9 cellular contexts compared by ENCODE assay signal in genomic region chr11:68099057-68099456, GRCh38. TPM values are rescaled to one million over a fixed set of nuclear protein-coding genes. Genes with fewer than 3 reads are reported as not detected.
DNase-seq lines count a peak whose midpoint lies in the region; FAIRE-seq and TF ChIP-seq lines count a peak whose summit lies in the region.
"Had no signal": no experiment of that assay in that cellular context is flagged by ENCODE, and none has a peak within 500 bp of the region (broad histone marks: within the 10 kb centered on the region; RNA-seq: fewer than 3 reads in every experiment).

No MANE protein-coding gene starts in this region.

- H3K27me3 ChIP-seq in endodermal cell (ENCODE audit: control insufficient read depth, insufficient read depth, low read length, poor library complexity, severe bottlenecking) (no peaks in the 10 kb centered on the region), prostate gland (replicated peaks; ENCODE audit: insufficient read depth) (no peaks in the 10 kb centered on the region)

- intact Hi-C loops in Calu3 (cut with micrococcal nuclease; ENCODE audit: unreplicated experiment) (no loop called here), prostate gland (cut with DNase I) (no loop called here)

- H3K36me3 ChIP-seq in endodermal cell (ENCODE audit: control insufficient read depth, insufficient read depth, low read length), result peaks cover 12% of the 10 kb centered on the region
- H3K36me3 ChIP-seq in prostate gland, result no peaks in the 10 kb centered on the region

- no peak for DNase-seq in Calu3
- DNase-seq in NAMALWA (ENCODE audit: low spot score), result peak; percentile 45
- no peak for DNase-seq in endodermal cell
- DNase-seq in prostate gland (ENCODE audit: low spot score), result no peak
- no peak for DNase-seq in urothelium cell line (ENCODE audit: low spot score)
- no peak for DNase-seq in AML-193 (lab: John Stamatoyannopoulos, UW)
- no peak for DNase-seq in NCI-H2196 treated with DMSO at 0.1 percent for 48 hours (lab: John Stamatoyannopoulos, UW; ENCODE audit: unreplicated experiment)
- no peak for DNase-seq in stimulated activated naive CD4-positive, alpha-beta T cell treated with Interleukin-2 at 50 U/mL for 16 hours (lab: John Stamatoyannopoulos, UW)

- no peak for FAIRE-seq in urothelium cell line (lab: Jason Lieb, UNC)

- peaks cover 8% of the 10 kb centered on the region for H3K9me3 ChIP-seq in endodermal cell (ENCODE audit: control insufficient read depth, low read length)
- H3K9me3 ChIP-seq in prostate gland, result no peaks in the 10 kb centered on the region
- H3K9me3 ChIP-seq: SK-N-SH had no signal

- H3K4me3 Mint-ChIP-seq in Calu3 (ENCODE audit: low read depth, unreplicated experiment) (peak overlapping the region; percentile 43), endodermal cell (no peak overlapping the region)

- TF ChIP-seq CTCF in Calu3 (IDR thresholded peaks at IDR 0.05; ENCODE audit: unreplicated experiment) (no peak), endodermal cell (conservative IDR thresholded peaks at IDR 0.05) (no peak), prostate gland (IDR thresholded peaks at IDR 0.05) (no peak)

- peaks cover 6% of the 10 kb centered on the region for H3K4me1 ChIP-seq in endodermal cell (ENCODE audit: control insufficient read depth, insufficient read depth, low read length)
- peaks cover 3% of the 10 kb centered on the region for H3K4me1 ChIP-seq in prostate gland (replicated peaks)

- H3K4me1 Mint-ChIP-seq in Calu3 (ENCODE audit: low read depth, unreplicated experiment) (peaks cover 62% of the 10 kb centered on the region), endodermal cell (peaks cover 23% of the 10 kb centered on the region)

- TF ChIP-seq POLR2A in prostate gland (IDR thresholded peaks at IDR 0.05), result no peak

- no peaks in the 10 kb centered on the region for H3K9me3 Mint-ChIP-seq in Calu3 (ENCODE audit: low read depth, unreplicated experiment)
- peaks cover 9% of the 10 kb centered on the region for H3K9me3 Mint-ChIP-seq in endodermal cell

- H3K27ac Mint-ChIP-seq in Calu3 (ENCODE audit: unreplicated experiment), result peak overlapping the region; percentile 61
- H3K27ac Mint-ChIP-seq in endodermal cell, result peak overlapping the region; percentile 93

- H3K4me3 ChIP-seq in endodermal cell (ENCODE audit: low read length) (no peak overlapping the region), prostate gland (peak overlapping the region in 1 of 2 donors; percentile 13)

- no TSS peak for BruUV-seq in Calu3 (replicated peaks; lab: Mats Ljungman, UMichigan)

- H3K27ac ChIP-seq in endodermal cell (ENCODE audit: low read depth, low read length) (no peak overlapping the region), prostate gland (peak overlapping the region; percentile 81 to 87)

- H3K27me3 Mint-ChIP-seq in Calu3 (ENCODE audit: unreplicated experiment) (no peaks in the 10 kb centered on the region), endodermal cell (ENCODE audit: insufficient read depth) (no peaks in the 10 kb centered on the region)

- H3K36me3 Mint-ChIP-seq in Calu3 (ENCODE audit: insufficient read depth, unreplicated experiment), result peaks cover 60% of the 10 kb centered on the region
- peaks cover 35% of the 10 kb centered on the region for H3K36me3 Mint-ChIP-seq in endodermal cell (ENCODE audit: low read depth)

- no peak overlapping the region for H3K9ac ChIP-seq in endodermal cell (ENCODE audit: extremely low read depth, low read length, poor library complexity, severe bottlenecking)
- H3K9ac ChIP-seq: SK-N-SH had no signal

- CTCF ChIA-PET in Calu3 (lab: Charles Lee), result interaction anchor here (0.6 to 1.6 kb wide), 3 partner anchors 8 to 50 kb away, joined by 3 to 5 read pairs (median 4); no protein-coding TSS in a partner anchor

RNA-seq across cellular contexts. Expression of gene CHKA, which starts 22.1 kb away (rescaled TPM):
- total RNA-seq in Calu3 (2022) (100 and 104 TPM in 2 replicates), endodermal cell (10 to 100 TPM; 56.1 to 75.9 TPM), prostate gland (10 to 100 TPM; 88.6 to 93.4 TPM)
- polyA plus RNA-seq in endodermal cell (2013, experiment 1 of 2), result 34.8 TPM
- polyA plus RNA-seq in endodermal cell (2013, experiment 2 of 2), result 39.5 TPM
